24 cellular contexts compared by ENCODE assay signal in the genomic region with DNA sequence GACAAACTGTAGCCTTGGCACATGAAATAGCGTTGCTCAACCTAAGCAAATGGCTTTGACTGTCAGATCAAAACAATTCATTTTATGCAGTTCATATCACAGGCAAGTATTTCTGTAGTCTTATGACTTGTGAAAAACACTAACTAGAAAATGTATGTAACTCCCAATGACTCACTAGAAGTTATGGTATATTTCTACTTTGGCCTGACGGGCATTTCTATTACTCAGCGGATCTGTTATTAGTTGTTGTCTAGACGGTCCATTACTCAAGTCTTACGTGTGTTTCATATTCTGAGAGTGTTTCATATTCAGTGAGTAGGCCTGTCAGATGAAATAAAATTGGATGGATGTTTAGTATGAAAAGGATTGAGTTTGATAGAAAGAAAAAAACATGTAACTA.
A peak's percentile ranks its signal among the peaks of the same experiment; 100 is the strongest.
DNase-seq lines count a peak whose midpoint lies in the region; ATAC-seq, FAIRE-seq and TF ChIP-seq lines count a peak whose summit lies in the region.
"Had no signal": no experiment of that assay in that cellular context is flagged by ENCODE, and none has a peak within 500 bp of the region (broad histone marks: within the 10 kb centered on the region; RNA-seq: fewer than 3 reads in every experiment).

No MANE protein-coding gene starts in this region.

- peak; percentile 60 for FAIRE-seq in HTR-8/SVneo (lab: Jason Lieb, UNC)
- peak; percentile 68 for FAIRE-seq in islet of Langerhans (lab: Jason Lieb, UNC)
- FAIRE-seq: A549, endometrium had no signal

- DNase-seq in EH (ENCODE audit: low read depth) (peak; percentile 1), HTR-8/SVneo (ENCODE audit: insufficient read length, low spot score) (peak; percentile 7), NCI-H446 (lab: John Stamatoyannopoulos, UW) (no peak)
- no peak for DNase-seq in stimulated activated CD4-positive, alpha-beta T cell treated with anti-CD3 and anti-CD28 coated beads, Interleukin-2, amount 100 ng/mL, for 48 hours
- DNase-seq: activated CD4-positive, alpha-beta T cell treated with anti-CD3 and anti-CD28 coated beads, Interleukin-2, amount 10 ng/mL, durations not matched to agents 7 days and 5 days; activated gamma-delta T cell; activated naive CD8-positive, alpha-beta T cell treated with anti-CD3 and anti-CD28 coated beads, Interleukin-2, amount 10 ng/mL, durations not matched to agents 7 days and 5 days; activated T-cell treated with anti-CD3 and anti-CD28 coated beads, Interleukin-2, amount 50 U/mL, for 24 hours; dermis blood vessel endothelial cell; head of caudate nucleus; MV-4-11; NCI-H1694; NCI-H2227 treated with DMSO at 0.1 percent for 48 hours; nephron progenitor cell; stimulated activated CD4-positive, alpha-beta T cell treated with anti-CD3 and anti-CD28 coated beads, Interleukin-2, amount 100 ng/mL, for 24 hours; T-helper 2 cell; transverse colon; WERI-Rb-1 had no signal

- ATAC-seq in SK-N-SH treated with all-trans-retinoic acid at 6 μM for 48 hours, result peak; percentile 85
- ATAC-seq in GM18520 (IDR thresholded peaks at IDR 0.05; ENCODE audit: unreplicated experiment), result no peak
- no peak for ATAC-seq in GM18868 (IDR thresholded peaks at IDR 0.05; ENCODE audit: unreplicated experiment)

TF ChIP-seq in SK-N-SH treated with all-trans-retinoic acid at 6 μM for 48 hours, 23 proteins besides CTCF, POLR2A, EP300 and RAD21:
- TF ChIP-seq SNAI2 (CRISPR knock-in tag; IDR thresholded peaks at IDR 0.05), result no peak
- TF ChIP-seq ZC3H10 (CRISPR knock-in tag; IDR thresholded peaks at IDR 0.05), result no peak
- TF ChIP-seq RARB (CRISPR knock-in tag; IDR thresholded peaks at IDR 0.05), result no peak
- no peak for TF ChIP-seq CSDC2 (CRISPR knock-in tag; IDR thresholded peaks at IDR 0.05)
TF ChIP-seq in SK-N-SH treated with all-trans-retinoic acid at 6 μM for 48 hours: peak in this region for 0.

Comparison
In these comparisons a context has a peak if more than half of its experiments do, and no peak if none do; other contexts are left out.
1. DNase-seq: peak in EH (single experiment) and HTR-8/SVneo (single experiment); none in stimulated activated CD4-positive, alpha-beta T cell treated with anti-CD3 and anti-CD28 coated beads, Interleukin-2, amount 100 ng/mL, for 48 hours (0 of 2) and NCI-H446 (0 of 2).